ENCODE assay signal across 1 cellular context in genomic region chr16:48164907-48165715, GRCh38.
TF ChIP-seq lines count a peak whose summit lies in the region.

No MANE protein-coding gene starts in this region.

TF ChIP-seq in HepG2, 621 proteins besides CTCF, POLR2A, EP300 and RAD21 (continued from another document and continues in another):
- TF ChIP-seq ZNF609 (CRISPR knock-in tag; IDR thresholded peaks at IDR 0.05; ENCODE audit: borderline replicate concordance) (0 out of 2 replicates have a peak, but pooled peaks have one; percentile 67), ZNF550 (CRISPR knock-in tag; IDR thresholded peaks at IDR 0.05; ENCODE audit: borderline replicate concordance) (no peak), KDM3A (CRISPR knock-in tag; IDR thresholded peaks at IDR 0.05; ENCODE audit: low read depth) (peak; percentile 22; the same call in 1 of the 2 replicates), GATAD2A (CRISPR knock-in tag; IDR thresholded peaks at IDR 0.05) (peak; percentile 81), CEBPG (CRISPR knock-in tag; IDR thresholded peaks at IDR 0.05) (peak; percentile 99), SIN3B (IDR thresholded peaks at IDR 0.05; ENCODE audit: low read length) (no peak), ZNF282 (IDR thresholded peaks at IDR 0.05; ENCODE audit: partially characterized antibody) (no peak), ZNF788 (CRISPR knock-in tag; IDR thresholded peaks at IDR 0.05; ENCODE audit: borderline replicate concordance) (peak; percentile 6; the same call in 1 of the 2 replicates), PRDM10 (CRISPR knock-in tag; IDR thresholded peaks at IDR 0.05; ENCODE audit: low read depth) (peak; percentile 68), FOXC1 (CRISPR knock-in tag; IDR thresholded peaks at IDR 0.05; ENCODE audit: borderline replicate concordance) (peak; percentile 77; the same call in 1 of the 2 replicates), ATF2 (CRISPR knock-in tag; IDR thresholded peaks at IDR 0.05) (peak; percentile 83; the same call in 1 of the 2 replicates), TEAD3 (CRISPR knock-in tag; optimal IDR thresholded peaks at IDR 0.05; ENCODE audit: borderline replicate concordance) (peak; percentile 72), ESRRA (CRISPR knock-in tag; IDR thresholded peaks at IDR 0.05; ENCODE audit: low read depth) (peak; percentile 26; the same call in 1 of the 2 replicates), RNF2 (conservative IDR thresholded peaks at IDR 0.05; ENCODE audit: low read depth) (no peak), UBTF (CRISPR knock-in tag; IDR thresholded peaks at IDR 0.05) (peak; percentile 61), HIC2 (CRISPR knock-in tag; IDR thresholded peaks at IDR 0.05; ENCODE audit: low read depth) (peak; percentile 56; the same call in 1 of the 2 replicates), ZNF768 (CRISPR knock-in tag; IDR thresholded peaks at IDR 0.05) (peak; percentile 40; the same call in 1 of the 2 replicates), NFKB2 (CRISPR knock-in tag; IDR thresholded peaks at IDR 0.05; ENCODE audit: borderline replicate concordance) (peak; percentile 48; the same call in 1 of the 2 replicates), ZFP91 (CRISPR knock-in tag; IDR thresholded peaks at IDR 0.05; ENCODE audit: borderline replicate concordance) (peak; percentile 87), E2F5 (CRISPR knock-in tag; conservative IDR thresholded peaks at IDR 0.05) (0 out of 2 replicates have a peak, but pooled peaks have one; percentile 17), YEATS2 (CRISPR knock-in tag; IDR thresholded peaks at IDR 0.05; ENCODE audit: borderline replicate concordance) (peak; percentile 27; the same call in 1 of the 2 replicates), PITX1 (CRISPR knock-in tag; IDR thresholded peaks at IDR 0.05) (0 out of 2 replicates have a peak, but pooled peaks have one; percentile 52), IKZF4 (CRISPR knock-in tag; IDR thresholded peaks at IDR 0.05; ENCODE audit: borderline replicate concordance, low read depth, not compliant biosample characterization) (no peak), ZC3H13 (CRISPR knock-in tag; IDR thresholded peaks at IDR 0.05) (no peak), IRF2 (CRISPR knock-in tag; IDR thresholded peaks at IDR 0.05) (peak; percentile 76; the same call in 1 of the 2 replicates)
- TF ChIP-seq, protein P1, sequence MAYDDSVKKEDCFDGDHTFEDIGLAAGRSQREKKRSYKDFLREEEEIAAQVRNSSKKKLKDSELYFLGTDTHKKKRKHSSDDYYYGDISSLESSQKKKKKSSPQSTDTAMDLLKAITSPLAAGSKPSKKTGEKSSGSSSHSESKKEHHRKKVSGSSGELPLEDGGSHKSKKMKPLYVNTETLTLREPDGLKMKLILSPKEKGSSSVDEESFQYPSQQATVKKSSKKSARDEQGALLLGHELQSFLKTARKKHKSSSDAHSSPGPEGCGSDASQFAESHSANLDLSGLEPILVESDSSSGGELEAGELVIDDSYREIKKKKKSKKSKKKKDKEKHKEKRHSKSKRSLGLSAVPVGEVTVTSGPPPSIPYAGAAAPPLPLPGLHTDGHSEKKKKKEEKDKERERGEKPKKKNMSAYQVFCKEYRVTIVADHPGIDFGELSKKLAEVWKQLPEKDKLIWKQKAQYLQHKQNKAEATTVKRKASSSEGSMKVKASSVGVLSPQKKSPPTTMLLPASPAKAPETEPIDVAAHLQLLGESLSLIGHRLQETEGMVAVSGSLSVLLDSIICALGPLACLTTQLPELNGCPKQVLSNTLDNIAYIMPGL (CRISPR knock-in tag; IDR thresholded peaks at IDR 0.05; ENCODE audit: borderline replicate concordance in 1 of 2, low read depth in 1 of 2) = peak; percentile 90 to 94
- TF ChIP-seq, protein P2, sequence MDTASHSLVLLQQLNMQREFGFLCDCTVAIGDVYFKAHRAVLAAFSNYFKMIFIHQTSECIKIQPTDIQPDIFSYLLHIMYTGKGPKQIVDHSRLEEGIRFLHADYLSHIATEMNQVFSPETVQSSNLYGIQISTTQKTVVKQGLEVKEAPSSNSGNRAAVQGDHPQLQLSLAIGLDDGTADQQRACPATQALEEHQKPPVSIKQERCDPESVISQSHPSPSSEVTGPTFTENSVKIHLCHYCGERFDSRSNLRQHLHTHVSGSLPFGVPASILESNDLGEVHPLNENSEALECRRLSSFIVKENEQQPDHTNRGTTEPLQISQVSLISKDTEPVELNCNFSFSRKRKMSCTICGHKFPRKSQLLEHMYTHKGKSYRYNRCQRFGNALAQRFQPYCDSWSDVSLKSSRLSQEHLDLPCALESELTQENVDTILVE (CRISPR knock-in tag; IDR thresholded peaks at IDR 0.05) = peak; percentile 53; the same call in 1 of the 2 replicates
